Comparison of ENCODE assay signal across 14 cellular contexts in the genomic region with DNA sequence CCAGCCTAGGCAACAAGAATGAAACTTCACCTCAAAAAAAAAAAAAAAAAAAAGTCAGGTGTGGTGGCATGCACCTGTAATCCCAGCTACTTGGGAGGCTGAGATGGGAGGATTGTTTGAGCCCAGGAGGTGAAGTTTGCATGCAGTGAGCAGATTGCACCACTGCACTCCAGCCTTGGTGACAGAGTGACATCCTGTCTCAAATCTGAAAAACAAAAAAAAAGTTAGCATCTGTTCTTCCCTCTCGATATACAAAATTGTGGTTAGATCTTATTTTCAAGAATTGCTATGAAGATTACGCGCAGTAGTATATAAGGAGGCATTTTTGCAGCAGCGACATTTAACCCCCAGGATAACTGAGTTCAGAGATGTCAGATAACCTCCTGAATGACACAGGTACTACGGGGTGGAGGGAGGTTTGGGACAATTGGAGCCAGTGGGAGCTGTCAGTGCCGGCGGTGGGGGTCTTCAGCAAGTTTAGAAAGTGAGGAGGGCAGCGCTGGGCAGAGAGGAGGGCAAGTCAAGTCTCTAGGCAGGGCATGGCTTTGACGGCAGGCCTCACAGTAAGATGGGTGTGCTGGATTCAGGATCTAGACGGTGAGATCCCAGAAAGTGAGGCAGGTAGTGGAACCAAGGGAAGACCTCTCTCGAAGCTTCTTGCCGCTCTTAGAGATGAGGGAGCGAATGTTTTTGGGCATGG. TPM values are rescaled to one million over a fixed set of nuclear protein-coding genes. Genes with fewer than 3 reads are reported as not detected.
A peak's percentile ranks its signal among the peaks of the same experiment; 100 is the strongest.
DNase-seq lines count a peak whose midpoint lies in the region; ATAC-seq, FAIRE-seq and TF ChIP-seq lines count a peak whose summit lies in the region.
"Had no signal": no experiment of that assay in that cellular context is flagged by ENCODE, and none has a peak within 500 bp of the region (broad histone marks: within the 10 kb centered on the region; RNA-seq: fewer than 3 reads in every experiment).

No MANE protein-coding gene starts in this region.

- H3K27me3 Mint-ChIP-seq in CD4-positive, alpha-beta T cell, result peaks cover 16% of the 10 kb centered on the region
- peaks cover 2% of the 10 kb centered on the region for H3K27me3 Mint-ChIP-seq in IgD-negative memory B cell
- no peaks in the 10 kb centered on the region for H3K27me3 Mint-ChIP-seq in endodermal cell (ENCODE audit: insufficient read depth)
- peaks cover 12% of the 10 kb centered on the region for H3K27me3 Mint-ChIP-seq in activated T-helper 1 cell treated with anti-CD3 and anti-CD28 coated beads, Interleukin-12 subunit alpha, Interleukin-12 subunit beta, Interleukin-2, Interleukin-4 antibody, amounts not matched to agents 30 ng/mL and 10 ng/mL and 1 ng/mL, durations not matched to agents 14 hours and 24 hours and 36 hours (ENCODE audit: insufficient read depth)

- peaks cover 15% of the 10 kb centered on the region for H3K4me1 ChIP-seq in endodermal cell (ENCODE audit: control insufficient read depth, insufficient read depth, low read length)

- H3K9ac ChIP-seq in endodermal cell (ENCODE audit: extremely low read depth, low read length, poor library complexity, severe bottlenecking), result no peak overlapping the region

- WGBS in endodermal cell (ENCODE audit: insufficient coverage in 1 of 2, insufficient read length in 1 of 2), 2 experiments, result 93 to 98% methylated on average over 10 to 13 of the region's 13 CpGs

- no peaks in the 10 kb centered on the region for H3K36me3 Mint-ChIP-seq in CD4-positive, alpha-beta T cell (ENCODE audit: low read depth)
- H3K36me3 Mint-ChIP-seq in IgD-negative memory B cell (peaks cover 4% of the 10 kb centered on the region), endodermal cell (ENCODE audit: low read depth) (no peaks in the 10 kb centered on the region)
- no peaks in the 10 kb centered on the region for H3K36me3 Mint-ChIP-seq in activated T-helper 1 cell treated with anti-CD3 and anti-CD28 coated beads, Interleukin-12 subunit alpha, Interleukin-12 subunit beta, Interleukin-2, Interleukin-4 antibody, amounts not matched to agents 30 ng/mL and 10 ng/mL and 1 ng/mL, durations not matched to agents 14 hours and 24 hours and 36 hours (ENCODE audit: low read depth)
- H3K36me3 Mint-ChIP-seq: activated naive CD4-positive, alpha-beta T cell treated with anti-CD3 and anti-CD28 coated beads, Interleukin-2, amount 50 U/mL, for 24 hours had no signal

- no peak for FAIRE-seq in GM19239 (lab: Jason Lieb, UNC)

- no peaks in the 10 kb centered on the region for H3K4me1 Mint-ChIP-seq in CD4-positive, alpha-beta T cell (ENCODE audit: low read depth)
- H3K4me1 Mint-ChIP-seq in IgD-negative memory B cell, result peaks cover 27 to 33% (median 29%) of the 10 kb centered on the region in 3 donors
- H3K4me1 Mint-ChIP-seq in endodermal cell, result peaks cover 50% of the 10 kb centered on the region
- peaks cover 24% of the 10 kb centered on the region for H3K4me1 Mint-ChIP-seq in activated T-helper 1 cell treated with anti-CD3 and anti-CD28 coated beads, Interleukin-12 subunit alpha, Interleukin-12 subunit beta, Interleukin-2, Interleukin-4 antibody, amounts not matched to agents 30 ng/mL and 10 ng/mL and 1 ng/mL, durations not matched to agents 14 hours and 24 hours and 36 hours (ENCODE audit: low read depth)
- H3K4me1 Mint-ChIP-seq: activated naive CD4-positive, alpha-beta T cell treated with anti-CD3 and anti-CD28 coated beads, Interleukin-2, amount 50 U/mL, for 24 hours had no signal

- intact Hi-C loops in CD4-positive, alpha-beta T cell (cut with DNase I, micrococcal nuclease), result no loop called here
- intact Hi-C loops in posterior vena cava (cut with DNase I), result no loop called here
- intact Hi-C loops in activated T-helper 1 cell treated with anti-CD3 and anti-CD28 coated beads, Interleukin-12 subunit alpha, Interleukin-12 subunit beta, Interleukin-2, Interleukin-4 antibody, amounts not matched to agents 30 ng/mL and 10 ng/mL and 1 ng/mL, durations not matched to agents 14 hours and 24 hours and 36 hours (cut with micrococcal nuclease), result no loop called here

- CTCF ChIA-PET in CD4-positive, alpha-beta T cell (lab: Charles Lee), result no interaction called here

- no peak overlapping the region for H3K27ac Mint-ChIP-seq in CD4-positive, alpha-beta T cell
- H3K27ac Mint-ChIP-seq in IgD-negative memory B cell, result peak overlapping the region; percentile 59 to 91 (median 85)
- peak overlapping the region; percentile 17 for H3K27ac Mint-ChIP-seq in endodermal cell
- no peak overlapping the region for H3K27ac Mint-ChIP-seq in activated T-helper 1 cell treated with anti-CD3 and anti-CD28 coated beads, Interleukin-12 subunit alpha, Interleukin-12 subunit beta, Interleukin-2, Interleukin-4 antibody, amounts not matched to agents 30 ng/mL and 10 ng/mL and 1 ng/mL, durations not matched to agents 14 hours and 24 hours and 36 hours
- H3K27ac Mint-ChIP-seq: activated CD8-positive, alpha-beta T cell treated with anti-CD3 and anti-CD28 coated beads for 36 hours; activated naive CD4-positive, alpha-beta T cell treated with anti-CD3 and anti-CD28 coated beads, Interleukin-2, amount 50 U/mL, for 24 hours had no signal

- no peak overlapping the region for H3K27ac ChIP-seq in CD4-positive, alpha-beta T cell (ENCODE audit: low read depth, low read length)
- H3K27ac ChIP-seq in endodermal cell (ENCODE audit: low read depth, low read length), result no peak overlapping the region

- no peaks in the 10 kb centered on the region for H3K27me3 ChIP-seq in CD4-positive, alpha-beta T cell (ENCODE audit: control insufficient read depth, insufficient read depth, low read length)
- H3K27me3 ChIP-seq in endodermal cell (ENCODE audit: control insufficient read depth, insufficient read depth, low read length, poor library complexity, severe bottlenecking) (no peaks in the 10 kb centered on the region), MG63 (no peaks in the 10 kb centered on the region)

- H3K36me3 ChIP-seq in endodermal cell (ENCODE audit: control insufficient read depth, insufficient read depth, low read length) (no peaks in the 10 kb centered on the region), MG63 (no peaks in the 10 kb centered on the region)

- no peak for TF ChIP-seq CTCF in CD4-positive, alpha-beta T cell (IDR thresholded peaks at IDR 0.05)
- no peak for TF ChIP-seq CTCF in endodermal cell (conservative IDR thresholded peaks at IDR 0.05)

- no peak overlapping the region for H3K4me3 ChIP-seq in endodermal cell (ENCODE audit: low read length)
- no peak overlapping the region for H3K4me3 ChIP-seq in MG63

- POLR2A ChIA-PET in CD4-positive, alpha-beta T cell (lab: Charles Lee), result no interaction called here

- H3K9me3 Mint-ChIP-seq in CD4-positive, alpha-beta T cell, result no peaks in the 10 kb centered on the region
- no peaks in the 10 kb centered on the region for H3K9me3 Mint-ChIP-seq in IgD-negative memory B cell
- peaks cover 1% of the 10 kb centered on the region for H3K9me3 Mint-ChIP-seq in endodermal cell
- H3K9me3 Mint-ChIP-seq in activated T-helper 1 cell treated with anti-CD3 and anti-CD28 coated beads, Interleukin-12 subunit alpha, Interleukin-12 subunit beta, Interleukin-2, Interleukin-4 antibody, amounts not matched to agents 30 ng/mL and 10 ng/mL and 1 ng/mL, durations not matched to agents 14 hours and 24 hours and 36 hours, result no peaks in the 10 kb centered on the region
- H3K9me3 Mint-ChIP-seq: activated CD8-positive, alpha-beta T cell treated with anti-CD3 and anti-CD28 coated beads for 36 hours; activated naive CD4-positive, alpha-beta T cell treated with anti-CD3 and anti-CD28 coated beads, Interleukin-2, amount 50 U/mL, for 24 hours; activated T-cell treated with anti-CD3 and anti-CD28 coated beads, Interleukin-2, amount 50 U/mL, for 4 hours had no signal

- H3K9me3 ChIP-seq in CD4-positive, alpha-beta T cell (ENCODE audit: control insufficient read depth, low read length), result no peaks in the 10 kb centered on the region
- H3K9me3 ChIP-seq in endodermal cell (ENCODE audit: control insufficient read depth, low read length) (no peaks in the 10 kb centered on the region), MG63 (no peaks in the 10 kb centered on the region)

- H3K4me3 Mint-ChIP-seq in CD4-positive, alpha-beta T cell, result no peak overlapping the region
- H3K4me3 Mint-ChIP-seq in IgD-negative memory B cell (peak overlapping the region; percentile 66 to 88 (median 74)), endodermal cell (no peak overlapping the region)
- no peak overlapping the region for H3K4me3 Mint-ChIP-seq in activated T-helper 1 cell treated with anti-CD3 and anti-CD28 coated beads, Interleukin-12 subunit alpha, Interleukin-12 subunit beta, Interleukin-2, Interleukin-4 antibody, amounts not matched to agents 30 ng/mL and 10 ng/mL and 1 ng/mL, durations not matched to agents 14 hours and 24 hours and 36 hours
- H3K4me3 Mint-ChIP-seq: activated CD8-positive, alpha-beta T cell treated with anti-CD3 and anti-CD28 coated beads for 36 hours; activated naive CD4-positive, alpha-beta T cell treated with anti-CD3 and anti-CD28 coated beads, Interleukin-2, amount 50 U/mL, for 24 hours; activated T-cell treated with anti-CD3 and anti-CD28 coated beads, Interleukin-2, amount 50 U/mL, for 4 hours had no signal

- DNase-seq in CD4-positive, alpha-beta T cell, result no peak
- DNase-seq in endodermal cell (no peak), posterior vena cava (ENCODE audit: low spot score) (peak; percentile 52), NCI-H1417 treated with DMSO at 0.1 percent for 48 hours (lab: John Stamatoyannopoulos, UW) (no peak), GM19239 (ENCODE audit: insufficient read length, low spot score) (no peak), MG63 (no peak)
- no peak for DNase-seq in activated T-helper 1 cell treated with anti-CD3 and anti-CD28 coated beads, Interleukin-12 subunit alpha, Interleukin-12 subunit beta, Interleukin-2, Interleukin-4 antibody, amounts not matched to agents 30 ng/mL and 10 ng/mL and 1 ng/mL, durations not matched to agents 14 hours and 24 hours and 36 hours (ENCODE audit: low spot score)
- DNase-seq: activated CD8-positive, alpha-beta T cell treated with anti-CD3 and anti-CD28 coated beads for 36 hours; activated T-cell treated with anti-CD3 and anti-CD28 coated beads, Interleukin-2, amount 50 U/mL, for 4 hours; cortex of kidney; NCI-H187; NCI-H446 treated with DMSO at 0.1 percent for 48 hours had no signal

- ATAC-seq in CD4-positive, alpha-beta T cell (ENCODE audit: poor library complexity), result peak; percentile 24
- ATAC-seq: activated T-cell treated with anti-CD3 and anti-CD28 coated beads, Interleukin-2, amount 50 U/mL, for 4 hours had no signal

RNA-seq across cellular contexts. Expression of gene MRPS18A, which starts 26.2 kb away (rescaled TPM):
- 10 to 100 TPM; 26.1 to 27.7 TPM for total RNA-seq in CD4-positive, alpha-beta T cell
- 84.4 TPM for polyA plus RNA-seq in IgD-negative memory B cell
- 10 to 100 TPM; 53.6 to 58.8 TPM for total RNA-seq in endodermal cell
- polyA plus RNA-seq in endodermal cell (2013, experiment 1 of 2), result 50.7 TPM
- polyA plus RNA-seq in endodermal cell (2013, experiment 2 of 2), result 50.8 TPM
- total RNA-seq in posterior vena cava, result 10 to 100 TPM; 25.4 to 28.2 TPM
- total RNA-seq in activated T-helper 1 cell treated with anti-CD3 and anti-CD28 coated beads, Interleukin-12 subunit alpha, Interleukin-12 subunit beta, Interleukin-2, Interleukin-4 antibody, amounts not matched to agents 30 ng/mL and 10 ng/mL and 1 ng/mL, durations not matched to agents 14 hours and 24 hours and 36 hours, result 55.0 and 55.9 TPM in 2 replicates
- total RNA-seq in MG63 (2014; rRNA removed; shearing (Covaris generic); ENCODE audit: low replicate concordance), result 41.1 and 47.3 TPM in 2 replicates

RNA-seq across cellular contexts. Expression of gene VEGFA, which starts 56.2 kb away (rescaled TPM):
- 1 to 10 TPM; 3.5 to 3.7 TPM for total RNA-seq in CD4-positive, alpha-beta T cell
- 0.19 TPM for polyA plus RNA-seq in IgD-negative memory B cell
- total RNA-seq in endodermal cell (100 to 1,000 TPM; 163 to 254 TPM), posterior vena cava (10 to 100 TPM; 88.4 to 91.7 TPM)
- 129 TPM for polyA plus RNA-seq in endodermal cell (2013, experiment 1 of 2)
- polyA plus RNA-seq in endodermal cell (2013, experiment 2 of 2), result 99.2 TPM
- total RNA-seq in activated T-helper 1 cell treated with anti-CD3 and anti-CD28 coated beads, Interleukin-12 subunit alpha, Interleukin-12 subunit beta, Interleukin-2, Interleukin-4 antibody, amounts not matched to agents 30 ng/mL and 10 ng/mL and 1 ng/mL, durations not matched to agents 14 hours and 24 hours and 36 hours, result 42.3 and 43.2 TPM in 2 replicates
- 55.5 and 57.6 TPM in 2 replicates for total RNA-seq in MG63 (2014; rRNA removed; shearing (Covaris generic); ENCODE audit: low replicate concordance)

Comparison
In these comparisons a context has a peak if more than half of its experiments do, and no peak if none do; other contexts are left out.
1. H3K27ac Mint-ChIP-seq: peak in IgD-negative memory B cell (3 of 3) and endodermal cell (single experiment); none in CD4-positive, alpha-beta T cell (single experiment) and activated T-helper 1 cell treated with anti-CD3 and anti-CD28 coated beads, Interleukin-12 subunit alpha, Interleukin-12 subunit beta, Interleukin-2, Interleukin-4 antibody, amounts not matched to agents 30 ng/mL and 10 ng/mL and 1 ng/mL, durations not matched to agents 14 hours and 24 hours and 36 hours (single experiment).
2. H3K4me3 Mint-ChIP-seq: peak in IgD-negative memory B cell (4 of 4); none in CD4-positive, alpha-beta T cell (single experiment), endodermal cell (single experiment) and activated T-helper 1 cell treated with anti-CD3 and anti-CD28 coated beads, Interleukin-12 subunit alpha, Interleukin-12 subunit beta, Interleukin-2, Interleukin-4 antibody, amounts not matched to agents 30 ng/mL and 10 ng/mL and 1 ng/mL, durations not matched to agents 14 hours and 24 hours and 36 hours (single experiment).